ENCODE assay signal across 17 cellular contexts in the genomic region with DNA sequence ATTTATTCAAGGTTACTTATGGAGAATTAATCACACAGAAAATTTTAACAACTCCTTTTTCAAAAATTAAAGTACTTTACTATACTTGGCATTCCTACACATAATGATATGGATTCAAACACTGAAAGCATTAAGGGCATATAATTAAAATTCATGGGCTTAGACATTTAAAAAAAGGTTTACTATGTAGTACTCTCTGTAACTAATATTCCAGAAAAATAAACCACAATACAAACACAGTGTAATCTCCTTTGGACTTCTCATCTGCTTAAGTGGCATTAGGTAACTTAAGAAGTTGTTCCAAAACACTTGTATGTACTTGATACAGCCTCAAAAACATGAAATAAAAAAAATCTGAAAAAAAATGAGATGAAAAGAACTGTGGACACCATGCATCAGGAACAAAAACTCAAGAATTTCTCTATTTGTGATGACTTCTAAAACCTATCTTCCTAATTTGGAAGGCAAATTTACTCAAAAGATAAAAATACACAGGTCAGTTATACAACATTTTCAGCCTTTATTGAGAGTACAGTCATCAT. TPM values are rescaled to one million over a fixed set of nuclear protein-coding genes. Genes with fewer than 3 reads are reported as not detected.
A peak's percentile ranks its signal among the peaks of the same experiment; 100 is the strongest.
DNase-seq lines count a peak whose midpoint lies in the region; ATAC-seq and TF ChIP-seq lines count a peak whose summit lies in the region.
"Had no signal": no experiment of that assay in that cellular context is flagged by ENCODE, and none has a peak within 500 bp of the region (broad histone marks: within the 10 kb centered on the region; RNA-seq: fewer than 3 reads in every experiment).

No MANE protein-coding gene starts in this region.

- ATAC-seq in T-helper 17 cell (no peak), GM19395 (IDR thresholded peaks at IDR 0.05; ENCODE audit: unreplicated experiment) (no peak), HG03196 (IDR thresholded peaks at IDR 0.05; ENCODE audit: unreplicated experiment) (no peak)
- ATAC-seq: A549; CD8-positive, alpha-beta T cell; HCT116 had no signal

- no peak for TF ChIP-seq EP300 in esophagus muscularis mucosa (IDR thresholded peaks at IDR 0.05)

- no peaks in the 10 kb centered on the region for H3K9me3 Mint-ChIP-seq in activated naive CD4-positive, alpha-beta T cell treated with anti-CD3 and anti-CD28 coated beads, Interleukin-2, amount 50 U/mL, for 24 hours
- H3K9me3 Mint-ChIP-seq in nephron progenitor cell, result no peaks in the 10 kb centered on the region
- H3K9me3 Mint-ChIP-seq: CD8-positive, alpha-beta T cell; IgD-negative memory B cell had no signal

- TF ChIP-seq CTCF in HEK293 (tag by site-specific recombination; IDR thresholded peaks at IDR 0.05), result no peak
- TF ChIP-seq CTCF in nephron progenitor cell (IDR thresholded peaks at IDR 0.05), result no peak
- TF ChIP-seq CTCF in esophagus muscularis mucosa (IDR thresholded peaks at IDR 0.05), result no peak

- H3K4me3 ChIP-seq in HEK293 (ENCODE audit: low read depth, low read length) (no peak overlapping the region), esophagus muscularis mucosa (no peak overlapping the region)
- H3K4me3 ChIP-seq: A549 had no signal

- POLR2A ChIA-PET in HEK293 (lab: Yijun Ruan, JAX), result no interaction called here

- H3K27ac Mint-ChIP-seq in activated naive CD4-positive, alpha-beta T cell treated with anti-CD3 and anti-CD28 coated beads, Interleukin-2, amount 50 U/mL, for 24 hours, result peak overlapping the region; percentile 26
- H3K27ac Mint-ChIP-seq in T-helper 17 cell, result peak overlapping the region; percentile 41
- peak overlapping the region; percentile 11 for H3K27ac Mint-ChIP-seq in nephron progenitor cell
- H3K27ac Mint-ChIP-seq: CD8-positive, alpha-beta T cell; IgD-negative memory B cell had no signal

- H3K27ac ChIP-seq in HEK293 (ENCODE audit: extremely low read depth, low read depth, low read length) (no peak overlapping the region), esophagus muscularis mucosa (replicated peaks in 1 of 4) (no peak overlapping the region)
- H3K27ac ChIP-seq: A549, C4-2B, KMS-11 had no signal

- no peaks in the 10 kb centered on the region for H3K27me3 ChIP-seq in esophagus muscularis mucosa
- H3K27me3 ChIP-seq: BE2C had no signal

- H3K27me3 Mint-ChIP-seq in activated naive CD4-positive, alpha-beta T cell treated with anti-CD3 and anti-CD28 coated beads, Interleukin-2, amount 50 U/mL, for 24 hours, result no peaks in the 10 kb centered on the region
- H3K27me3 Mint-ChIP-seq in T-helper 17 cell, result no peaks in the 10 kb centered on the region
- H3K27me3 Mint-ChIP-seq in nephron progenitor cell (ENCODE audit: low read depth, poor library complexity), result no peaks in the 10 kb centered on the region
- H3K27me3 Mint-ChIP-seq: IgD-negative memory B cell had no signal

- TF ChIP-seq POLR2A in esophagus muscularis mucosa (IDR thresholded peaks at IDR 0.05; ENCODE audit: low read depth), result no peak

- intact Hi-C loops in esophagus muscularis mucosa (cut with DNase I), result no loop called here

- no peak overlapping the region for H3K4me3 Mint-ChIP-seq in activated naive CD4-positive, alpha-beta T cell treated with anti-CD3 and anti-CD28 coated beads, Interleukin-2, amount 50 U/mL, for 24 hours
- peak overlapping the region; percentile 15 for H3K4me3 Mint-ChIP-seq in T-helper 17 cell
- H3K4me3 Mint-ChIP-seq in nephron progenitor cell, result no peak overlapping the region
- H3K4me3 Mint-ChIP-seq: CD8-positive, alpha-beta T cell; IgD-negative memory B cell had no signal

- H3K36me3 Mint-ChIP-seq in activated naive CD4-positive, alpha-beta T cell treated with anti-CD3 and anti-CD28 coated beads, Interleukin-2, amount 50 U/mL, for 24 hours, result peaks cover 6% of the 10 kb centered on the region
- peaks cover 2% of the 10 kb centered on the region for H3K36me3 Mint-ChIP-seq in T-helper 17 cell (ENCODE audit: low read depth)
- peaks cover 22% of the 10 kb centered on the region for H3K36me3 Mint-ChIP-seq in nephron progenitor cell (ENCODE audit: low read depth)

- H3K36me3 ChIP-seq in HEK293 (ENCODE audit: control insufficient read depth in 2 of 2, insufficient read depth in 1 of 2, low read length in 2 of 2) (peaks cover 4% of the 10 kb centered on the region in 2 experiments; a peak in 2 of 3 replicates), esophagus muscularis mucosa (peaks cover 0 to 21% (median 12%) of the 10 kb centered on the region in 4 donors)
- H3K36me3 ChIP-seq: BE2C had no signal

- H3K4me1 ChIP-seq in HEK293 (ENCODE audit: control insufficient read depth, insufficient read depth, low read length) (peaks cover 36% of the 10 kb centered on the region), esophagus muscularis mucosa (no peaks in the 10 kb centered on the region)

- H3K9me3 ChIP-seq in HEK293 (ENCODE audit: control insufficient read depth, insufficient read depth, low read depth, low read length), result no peaks in the 10 kb centered on the region
- no peaks in the 10 kb centered on the region for H3K9me3 ChIP-seq in T-helper 17 cell (ENCODE audit: control insufficient read depth, low read length, poor library complexity, severe bottlenecking)
- H3K9me3 ChIP-seq in esophagus muscularis mucosa, result no peaks in the 10 kb centered on the region
- H3K9me3 ChIP-seq: A549, BE2C had no signal

- H3K4me1 Mint-ChIP-seq in activated naive CD4-positive, alpha-beta T cell treated with anti-CD3 and anti-CD28 coated beads, Interleukin-2, amount 50 U/mL, for 24 hours, result peaks cover 4% of the 10 kb centered on the region
- H3K4me1 Mint-ChIP-seq in T-helper 17 cell (peaks cover 2% of the 10 kb centered on the region), nephron progenitor cell (no peaks in the 10 kb centered on the region)

- DNase-seq in activated naive CD4-positive, alpha-beta T cell treated with Interleukin-2 at 50 U/mL for 16 hours, result no peak
- DNase-seq in T-helper 17 cell (no peak), nephron progenitor cell (no peak), esophagus muscularis mucosa (ENCODE audit: extremely low spot score) (no peak)
- DNase-seq: BE2C; CD8-positive, alpha-beta T cell; COR-L47; DMS53 had no signal

- CTCF ChIA-PET in HEK293 (lab: Yijun Ruan, JAX), result no interaction called here

TF ChIP-seq in HEK293, 187 proteins besides CTCF, POLR2A, EP300 and RAD21 (continues in another document):
- TF ChIP-seq ZNF10 (tag by site-specific recombination; IDR thresholded peaks at IDR 0.05) (no peak), KLF9 (tag by site-specific recombination; IDR thresholded peaks at IDR 0.05; ENCODE audit: low read depth) (no peak), OVOL3 (tag by site-specific recombination; IDR thresholded peaks at IDR 0.05) (no peak), ZNF768 (tag by site-specific recombination; IDR thresholded peaks at IDR 0.05) (no peak), ZNF354C (tag by site-specific recombination; IDR thresholded peaks at IDR 0.05; ENCODE audit: borderline replicate concordance, low read depth) (no peak), ZNF311 (tag by site-specific recombination; IDR thresholded peaks at IDR 0.05; ENCODE audit: borderline replicate concordance) (no peak), ZNF843 (tag by site-specific recombination; IDR thresholded peaks at IDR 0.05) (peak; percentile 65), ZNF184 (tag by site-specific recombination; IDR thresholded peaks at IDR 0.05) (no peak), ZNF341 (tag by site-specific recombination; IDR thresholded peaks at IDR 0.05; ENCODE audit: low read depth) (no peak), ZNF571 (tag by site-specific recombination; IDR thresholded peaks at IDR 0.05) (no peak), WT1 (tag by site-specific recombination; IDR thresholded peaks at IDR 0.05) (peak; percentile 86), ZSCAN23 (tag by site-specific recombination; IDR thresholded peaks at IDR 0.05) (no peak), GLIS1 (tag by site-specific recombination; IDR thresholded peaks at IDR 0.05) (no peak), ZNF324 (tag by site-specific recombination; IDR thresholded peaks at IDR 0.05) (no peak), ZFP69B (tag by site-specific recombination; IDR thresholded peaks at IDR 0.05) (no peak), ZNF239 (tag by site-specific recombination; IDR thresholded peaks at IDR 0.05) (no peak), HOXC10 (CRISPR knock-in tag; IDR thresholded peaks at IDR 0.05) (no peak), ZNF785 (tag by site-specific recombination; IDR thresholded peaks at IDR 0.05) (no peak), BCL11B (tag by site-specific recombination; IDR thresholded peaks at IDR 0.05; ENCODE audit: low read depth) (peak; percentile 48; the same call in 1 of the 2 replicates), BCL11A (tag by site-specific recombination; IDR thresholded peaks at IDR 0.05; ENCODE audit: low read depth) (peak; percentile 79), ZNF202 (tag by site-specific recombination; IDR thresholded peaks at IDR 0.05; ENCODE audit: borderline replicate concordance) (no peak)
- TF ChIP-seq, protein P1, sequence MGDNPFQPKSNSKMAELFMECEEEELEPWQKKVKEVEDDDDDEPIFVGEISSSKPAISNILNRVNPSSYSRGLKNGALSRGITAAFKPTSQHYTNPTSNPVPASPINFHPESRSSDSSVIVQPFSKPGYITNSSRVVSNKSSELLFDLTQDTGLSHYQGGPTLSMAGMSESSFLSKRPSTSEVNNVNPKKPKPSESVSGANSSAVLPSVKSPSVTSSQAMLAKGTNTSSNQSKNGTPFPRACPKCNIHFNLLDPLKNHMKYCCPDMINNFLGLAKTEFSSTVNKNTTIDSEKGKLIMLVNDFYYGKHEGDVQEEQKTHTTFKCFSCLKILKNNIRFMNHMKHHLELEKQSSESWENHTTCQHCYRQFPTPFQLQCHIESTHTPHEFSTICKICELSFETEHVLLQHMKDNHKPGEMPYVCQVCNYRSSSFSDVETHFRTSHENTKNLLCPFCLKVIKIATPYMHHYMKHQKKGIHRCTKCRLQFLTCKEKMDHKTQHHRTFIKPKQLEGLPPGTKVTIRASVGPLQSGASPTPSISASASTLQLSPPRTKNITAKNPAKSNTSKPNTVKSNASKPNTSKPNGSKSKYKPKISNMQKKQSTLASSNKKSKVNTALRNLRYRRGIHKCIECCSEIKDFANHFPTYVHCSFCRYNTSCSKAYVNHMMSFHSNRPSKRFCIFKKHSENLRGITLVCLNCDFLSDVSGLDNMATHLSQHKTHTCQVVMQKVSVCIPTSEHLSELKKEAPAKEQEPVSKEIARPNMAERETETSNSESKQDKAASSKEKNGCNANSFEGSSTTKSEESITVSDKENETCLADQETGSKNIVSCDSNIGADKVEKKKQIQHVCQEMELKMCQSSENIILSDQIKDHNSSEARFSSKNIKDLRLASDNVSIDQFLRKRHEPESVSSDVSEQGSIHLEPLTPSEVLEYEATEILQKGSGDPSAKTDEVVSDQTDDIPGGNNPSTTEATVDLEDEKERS (tag by site-specific recombination; IDR thresholded peaks at IDR 0.05), result no peak

RNA-seq across cellular contexts. Expression of a gene that starts 21.0 kb away (rescaled TPM):
- total RNA-seq in T-helper 17 cell (10 to 100 TPM; 14.1 to 17.0 TPM), esophagus muscularis mucosa (10 to 100 TPM; 19.7 to 41.1 (median 30.8) TPM)
